Comparison of ENCODE assay signal across 21 cellular contexts in genomic region chr15:65839354-65839901, GRCh38.
"Had no signal": no experiment of that assay in that cellular context is flagged by ENCODE, and none has a peak within 500 bp of the region (broad histone marks: within the 10 kb centered on the region; RNA-seq: fewer than 3 reads in every experiment).

No MANE protein-coding gene starts in this region.

- DNase-seq: activated CD4-positive, alpha-beta T cell treated with anti-CD3 and anti-CD28 coated beads for 36 hours; activated CD4-positive, alpha-beta T cell treated with anti-CD3 and anti-CD28 coated beads, Interleukin-2, amount 50 U/mL, for 48 hours; activated naive CD4-positive, alpha-beta T cell treated with Interleukin-2 at 50 U/mL for 16 hours; activated naive CD8-positive, alpha-beta T cell treated with anti-CD3 and anti-CD28 coated beads, Interleukin-2, amount 10 ng/mL, durations not matched to agents 7 days and 5 days; activated T-cell treated with anti-CD3 and anti-CD28 coated beads for 4 hours; amygdala; body of pancreas; dorsolateral prefrontal cortex; pancreas; stimulated activated CD4-positive, alpha-beta T cell treated with anti-CD3 and anti-CD28 coated beads, Interleukin-4, amount 100 ng/mL, for 4 hours; T1000; testis; upper lobe of right lung had no signal

- H3K27ac Mint-ChIP-seq: activated CD4-positive, alpha-beta T cell treated with anti-CD3 and anti-CD28 coated beads for 36 hours; activated naive CD8-positive, alpha-beta T cell treated with anti-CD3 and anti-CD28 coated beads, Interleukin-2, amount 10 ng/mL, durations not matched to agents 7 days and 5 days; activated T-helper 2 cell treated with anti-CD3 and anti-CD28 coated beads, Interferon-gamma antibody, Interleukin-2, Interleukin-4, amounts not matched to agents 10 μg/mL and 5 μg/mL and 100 μg/mL, durations not matched to agents 14 hours and 24 hours and 36 hours; stimulated activated memory B cell treated with anti-CD40 and anti-IgM and Interleukin-4, amounts not matched to agents 10 μg/mL and 1 μg/mL and 100 μg/mL, for 72 hours; WTC11 had no signal

- FAIRE-seq: frontal cortex, keratinocyte, pancreas had no signal

- H3K4me3 Mint-ChIP-seq: activated CD4-positive, alpha-beta T cell treated with anti-CD3 and anti-CD28 coated beads for 36 hours; activated naive CD8-positive, alpha-beta T cell treated with anti-CD3 and anti-CD28 coated beads, Interleukin-2, amount 10 ng/mL, durations not matched to agents 7 days and 5 days; stimulated activated memory B cell treated with anti-CD40 and anti-IgM and Interleukin-4, amounts not matched to agents 10 μg/mL and 1 μg/mL and 100 μg/mL, for 72 hours; WTC11 had no signal

- H3K27me3 Mint-ChIP-seq: activated CD4-positive, alpha-beta T cell treated with anti-CD3 and anti-CD28 coated beads for 36 hours; activated naive CD8-positive, alpha-beta T cell treated with anti-CD3 and anti-CD28 coated beads, Interleukin-2, amount 10 ng/mL, durations not matched to agents 7 days and 5 days; stimulated activated memory B cell treated with anti-CD40 and anti-IgM and Interleukin-4, amounts not matched to agents 10 μg/mL and 1 μg/mL and 100 μg/mL, for 72 hours had no signal

- H3K4me3 ChIP-seq: body of pancreas, dorsolateral prefrontal cortex, pancreas, smooth muscle cell, testis, upper lobe of right lung had no signal

- H3K9me3 ChIP-seq: body of pancreas, pancreas, testis, upper lobe of right lung had no signal

- H3K27me3 ChIP-seq: body of pancreas, dorsolateral prefrontal cortex, pancreas, testis, upper lobe of right lung had no signal

- H3K36me3 Mint-ChIP-seq: stimulated activated memory B cell treated with anti-CD40 and anti-IgM and Interleukin-4, amounts not matched to agents 10 μg/mL and 1 μg/mL and 100 μg/mL, for 72 hours; WTC11 had no signal

- H3K4me1 Mint-ChIP-seq: activated CD4-positive, alpha-beta T cell treated with anti-CD3 and anti-CD28 coated beads for 36 hours; activated naive CD8-positive, alpha-beta T cell treated with anti-CD3 and anti-CD28 coated beads, Interleukin-2, amount 10 ng/mL, durations not matched to agents 7 days and 5 days had no signal

- H3K4me2 ChIP-seq: smooth muscle cell had no signal

- H3K36me3 ChIP-seq: pancreas, upper lobe of right lung had no signal

- ATAC-seq: activated CD4-positive, alpha-beta T cell treated with anti-CD3 and anti-CD28 coated beads for 36 hours; body of pancreas; pancreas; sciatic nerve; SK-N-SH treated with all-trans-retinoic acid at 6 μM for 48 hours; stimulated activated memory B cell treated with anti-CD40 and anti-IgM and Interleukin-4, amounts not matched to agents 10 μg/mL and 1 μg/mL and 100 μg/mL, for 72 hours; upper lobe of right lung; WTC11 had no signal

- H3K27ac ChIP-seq: body of pancreas, dorsolateral prefrontal cortex, pancreas, testis, upper lobe of right lung had no signal

- H3K9me3 Mint-ChIP-seq: activated naive CD8-positive, alpha-beta T cell treated with anti-CD3 and anti-CD28 coated beads, Interleukin-2, amount 10 ng/mL, durations not matched to agents 7 days and 5 days; activated T-helper 2 cell treated with anti-CD3 and anti-CD28 coated beads, Interferon-gamma antibody, Interleukin-2, Interleukin-4, amounts not matched to agents 10 μg/mL and 5 μg/mL and 100 μg/mL, durations not matched to agents 14 hours and 24 hours and 36 hours; stimulated activated memory B cell treated with anti-CD40 and anti-IgM and Interleukin-4, amounts not matched to agents 10 μg/mL and 1 μg/mL and 100 μg/mL, for 72 hours had no signal
